Comparison of ENCODE assay signal across 1 cellular context in the genomic region with DNA sequence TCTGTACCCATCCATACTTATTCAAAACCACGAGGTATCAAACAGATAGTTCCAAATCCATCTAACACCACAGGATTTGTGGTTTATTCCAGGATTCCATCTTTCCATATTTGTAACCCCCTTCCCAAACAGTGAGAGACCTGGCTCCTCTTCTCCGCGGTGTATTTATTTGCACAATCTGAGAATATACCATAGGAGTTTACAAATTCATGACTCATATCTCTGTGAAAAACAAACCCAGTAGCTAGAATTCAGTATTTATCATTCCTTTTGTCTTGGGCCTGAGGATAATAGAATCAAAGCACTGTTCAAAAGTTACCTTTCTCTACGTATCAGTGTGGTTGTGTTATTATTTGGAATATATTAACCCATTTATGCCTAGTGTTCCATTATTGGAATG.
TF ChIP-seq lines count a peak whose summit lies in the region.

No MANE protein-coding gene starts in this region.

TF ChIP-seq in GM12878, 131 proteins besides CTCF, POLR2A, EP300 and RAD21 (continued from another document):
- TF ChIP-seq ESRRA (IDR thresholded peaks at IDR 0.05; ENCODE audit: low read length) (no peak), MYB (IDR thresholded peaks at IDR 0.05; ENCODE audit: borderline replicate concordance, low read depth, low read length) (no peak), ZSCAN29 (IDR thresholded peaks at IDR 0.05) (no peak), JUNB (IDR thresholded peaks at IDR 0.05) (no peak), BMI1 (IDR thresholded peaks at IDR 0.05; ENCODE audit: borderline replicate concordance) (no peak), ZZZ3 (IDR thresholded peaks at IDR 0.05; ENCODE audit: control insufficient read depth, insufficient read length, low read depth) (no peak), PML (IDR thresholded peaks at IDR 0.05; ENCODE audit: low read length) (no peak), MTA2 (IDR thresholded peaks at IDR 0.05; ENCODE audit: low read depth) (no peak), KDM1A (IDR thresholded peaks at IDR 0.05; ENCODE audit: borderline replicate concordance) (no peak)
- TF ChIP-seq, protein P1, sequence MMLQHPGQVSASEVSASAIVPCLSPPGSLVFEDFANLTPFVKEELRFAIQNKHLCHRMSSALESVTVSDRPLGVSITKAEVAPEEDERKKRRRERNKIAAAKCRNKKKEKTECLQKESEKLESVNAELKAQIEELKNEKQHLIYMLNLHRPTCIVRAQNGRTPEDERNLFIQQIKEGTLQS (IDR thresholded peaks at IDR 0.05; ENCODE audit: borderline replicate concordance, extremely low read depth, low read depth, low read length): no peak
